In the genomic region with DNA sequence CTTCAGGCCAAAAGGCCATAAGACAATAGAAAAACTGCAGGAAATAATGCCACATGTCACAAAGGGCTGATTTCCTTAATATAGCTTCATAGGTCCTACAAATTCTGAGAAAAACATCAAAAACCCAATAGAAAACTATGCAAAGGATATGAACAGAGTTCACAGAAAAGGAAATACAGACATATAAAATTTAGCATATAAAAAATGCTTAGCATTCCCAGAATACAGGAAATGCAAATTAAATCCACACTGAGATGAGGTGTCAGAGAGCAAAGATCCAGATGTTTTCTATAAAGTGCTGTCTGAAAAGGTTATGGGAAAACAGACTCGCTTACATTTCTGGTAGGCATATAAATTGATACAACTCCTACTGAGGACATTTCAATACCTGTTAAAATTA, we compare ENCODE assay signal across 30 cellular contexts.
"Had no signal": no experiment of that assay in that cellular context is flagged by ENCODE, and none has a peak within 500 bp of the region (broad histone marks: within the 10 kb centered on the region; RNA-seq: fewer than 3 reads in every experiment).

No MANE protein-coding gene starts in this region.

- H3K4me3 ChIP-seq: hepatocyte, ovary, prostate gland, skin epidermis, uterus had no signal

- H3K36me3 Mint-ChIP-seq: type B pancreatic cell had no signal

- H3K27ac Mint-ChIP-seq: activated T-helper 17 cell treated with anti-CD3 and anti-CD28 coated beads, Interleukin-2, amount 50 U/mL, for 72 hours; dendritic cell treated with granulocyte-macrophage colony-stimulating factor and Interleukin-4, amounts not matched to agents 40 ng/mL and 50 ng/mL, for 4 days; endodermal cell; stimulated activated effector memory CD8-positive, alpha-beta T cell treated with anti-CD3 and anti-CD28 coated beads, Interleukin-12 subunit alpha, Interleukin-12 subunit beta, amount 100 ng/mL, for 72 hours; stimulated activated naive CD8-positive, alpha-beta T cell treated with anti-CD3 and anti-CD28 coated beads, Interleukin-15, amount 100 ng/mL, for 72 hours; T-helper 1 cell treated with Interleukin-12 subunit alpha and Interleukin-12 subunit beta and Interleukin-4 antibody, amounts not matched to agents 30 μg/mL and 1 μg/mL, for 36 hours; type B pancreatic cell had no signal

- ATAC-seq: activated CD4-positive, CD25-positive, alpha-beta regulatory T cell treated with anti-CD3 and anti-CD28 coated beads, Interleukin-2, amount 50 U/mL, for 24 hours; activated T-cell treated with anti-CD3 and anti-CD28 coated beads, Interleukin-2, amount 50 U/mL, for 4 hours; activated T-helper 17 cell treated with anti-CD3 and anti-CD28 coated beads, Interleukin-2, amount 50 U/mL, for 72 hours; esophagus mucosa; left cardiac atrium; sciatic nerve; stimulated activated effector memory CD8-positive, alpha-beta T cell treated with anti-CD3 and anti-CD28 coated beads, Interleukin-12 subunit alpha, Interleukin-12 subunit beta, amount 100 ng/mL, for 72 hours; stimulated activated naive CD8-positive, alpha-beta T cell treated with anti-CD3 and anti-CD28 coated beads, Interleukin-15, amount 100 ng/mL, for 72 hours had no signal

- H3K4me3 Mint-ChIP-seq: activated T-cell treated with anti-CD3 and anti-CD28 coated beads, Interleukin-2, amount 50 U/mL, for 4 hours; activated T-helper 17 cell treated with anti-CD3 and anti-CD28 coated beads, Interleukin-2, amount 50 U/mL, for 72 hours; central memory CD8-positive, alpha-beta T cell; dendritic cell treated with granulocyte-macrophage colony-stimulating factor and Interleukin-4, amounts not matched to agents 40 ng/mL and 50 ng/mL, for 4 days; endodermal cell; stimulated activated effector memory CD8-positive, alpha-beta T cell treated with anti-CD3 and anti-CD28 coated beads, Interleukin-12 subunit alpha, Interleukin-12 subunit beta, amount 100 ng/mL, for 72 hours; stimulated activated naive CD8-positive, alpha-beta T cell treated with anti-CD3 and anti-CD28 coated beads, Interleukin-15, amount 100 ng/mL, for 72 hours; T-helper 1 cell treated with Interleukin-12 subunit alpha and Interleukin-12 subunit beta and Interleukin-4 antibody, amounts not matched to agents 30 μg/mL and 1 μg/mL, for 36 hours; type B pancreatic cell had no signal

- H3K4me1 Mint-ChIP-seq: central memory CD8-positive, alpha-beta T cell; endodermal cell had no signal

- DNase-seq: activated CD4-positive, alpha-beta T cell treated with anti-CD3 and anti-CD28 coated beads for 48 hours; activated CD4-positive, alpha-beta T cell treated with anti-CD3 and anti-CD28 coated beads, Interleukin-2, amount 50 U/mL, for 48 hours; activated CD8-positive, alpha-beta memory T cell treated with anti-CD3 and anti-CD28 coated beads, Interleukin-2, amount 50 U/mL, for 48 hours; activated gamma-delta T cell treated with Interleukin-2 at 50 U/mL for 16 hours; activated naive CD4-positive, alpha-beta T cell treated with anti-CD3 and anti-CD28 coated beads, Interleukin-2, amount 50 U/mL, for 16 hours; activated T-cell treated with anti-CD3 and anti-CD28 coated beads, Interleukin-2, amount 50 U/mL, for 4 hours; anterior cingulate cortex; endodermal cell; left cardiac atrium; mammary epithelial cell; ovary; retina; stimulated activated CD4-positive, alpha-beta T cell treated with anti-CD3 and anti-CD28 coated beads, Interleukin-12 subunit alpha, Interleukin-12 subunit beta, amount 100 ng/mL, for 4 hours; stimulated activated CD4-positive, alpha-beta T cell treated with anti-CD3 and anti-CD28 coated beads, Interleukin-4, amount 100 ng/mL, for 24 hours; stimulated activated naive CD8-positive, alpha-beta T cell treated with anti-CD3 and anti-CD28 coated beads, Interleukin-15, amount 100 ng/mL, for 72 hours; substantia nigra; T-helper 9 cell; uterus had no signal

- H3K27me3 Mint-ChIP-seq: activated T-helper 17 cell treated with anti-CD3 and anti-CD28 coated beads, Interleukin-2, amount 50 U/mL, for 72 hours; central memory CD8-positive, alpha-beta T cell; dendritic cell treated with granulocyte-macrophage colony-stimulating factor and Interleukin-4, amounts not matched to agents 40 ng/mL and 50 ng/mL, for 4 days; stimulated activated naive CD8-positive, alpha-beta T cell treated with anti-CD3 and anti-CD28 coated beads, Interleukin-15, amount 100 ng/mL, for 72 hours had no signal

- H3K9me3 Mint-ChIP-seq: activated T-cell treated with anti-CD3 and anti-CD28 coated beads, Interleukin-2, amount 50 U/mL, for 4 hours; activated T-helper 17 cell treated with anti-CD3 and anti-CD28 coated beads, Interleukin-2, amount 50 U/mL, for 72 hours; central memory CD8-positive, alpha-beta T cell; dendritic cell treated with granulocyte-macrophage colony-stimulating factor and Interleukin-4, amounts not matched to agents 40 ng/mL and 50 ng/mL, for 4 days; endodermal cell; stimulated activated effector memory CD8-positive, alpha-beta T cell treated with anti-CD3 and anti-CD28 coated beads, Interleukin-12 subunit alpha, Interleukin-12 subunit beta, amount 100 ng/mL, for 72 hours; T-helper 1 cell treated with Interleukin-12 subunit alpha and Interleukin-12 subunit beta and Interleukin-4 antibody, amounts not matched to agents 30 μg/mL and 1 μg/mL, for 36 hours; type B pancreatic cell had no signal
